In genomic region chr2:227414846-227415245, GRCh38 we compare ENCODE assay signal across 15 cellular contexts. TPM values are rescaled to one million over a fixed set of nuclear protein-coding genes. Genes with fewer than 3 reads are reported as not detected.
A peak's percentile ranks its signal among the peaks of the same experiment; 100 is the strongest.
DNase-seq lines count a peak whose midpoint lies in the region; ATAC-seq, FAIRE-seq and TF ChIP-seq lines count a peak whose summit lies in the region.
"Had no signal": no experiment of that assay in that cellular context is flagged by ENCODE, and none has a peak within 500 bp of the region (broad histone marks: within the 10 kb centered on the region; RNA-seq: fewer than 3 reads in every experiment).

No MANE protein-coding gene starts in this region.

- DNase-seq in AG09309 (ENCODE audit: low read depth) (peak; percentile 51), astrocyte (ENCODE audit: low read depth) (peak; percentile 76), keratinocyte (ENCODE audit: low read depth, low spot score) (no peak), NCI-H2227 (lab: John Stamatoyannopoulos, UW; ENCODE audit: unreplicated experiment) (no peak), posterior vena cava (ENCODE audit: low spot score) (no peak)
- DNase-seq: activated CD8-positive, alpha-beta memory T cell treated with anti-CD3 and anti-CD28 coated beads, Interleukin-2, amount 50 U/mL, for 4 hours; Caco-2; hippocampal formation had no signal

- H3K27me3 Mint-ChIP-seq in astrocyte (ENCODE audit: low read depth, unreplicated experiment) = no peaks in the 10 kb centered on the region
- H3K27me3 Mint-ChIP-seq: central memory CD8-positive, alpha-beta T cell had no signal

- H3K9me3 ChIP-seq in astrocyte (ENCODE audit: insufficient read depth, low read depth, low read length) (no peaks in the 10 kb centered on the region), keratinocyte (ENCODE audit: control insufficient read depth, low read depth, low read length) (no peaks in the 10 kb centered on the region)
- H3K9me3 ChIP-seq: Caco-2 had no signal

- no peaks in the 10 kb centered on the region for H3K9me1 ChIP-seq in keratinocyte (ENCODE audit: control insufficient read depth, extremely low read depth, insufficient read depth, low read length)

- peaks cover 35% of the 10 kb centered on the region for H3K4me1 Mint-ChIP-seq in astrocyte (ENCODE audit: low read depth, unreplicated experiment)
- H3K4me1 Mint-ChIP-seq: central memory CD8-positive, alpha-beta T cell had no signal

- H3K36me3 Mint-ChIP-seq in astrocyte (ENCODE audit: low read depth, unreplicated experiment) = no peaks in the 10 kb centered on the region

- 0 out of 2 replicates have a peak overlapping the region, but pooled peaks have one; percentile 2 for H2AFZ ChIP-seq in KMS-11 (ENCODE audit: low read depth)
- peak overlapping the region; percentile 3 for H2AFZ ChIP-seq in astrocyte (ENCODE audit: low read depth, low read length)
- peak overlapping the region; percentile 5 for H2AFZ ChIP-seq in keratinocyte (ENCODE audit: control insufficient read depth, low read length)

- H3K4me2 ChIP-seq in KMS-11 (peak overlapping the region; percentile 51; the same call in 1 of the 2 replicates), astrocyte (ENCODE audit: low read length) (no peak overlapping the region), keratinocyte (ENCODE audit: control insufficient read depth, extremely low read depth, insufficient read depth, low read depth, low read length) (peak overlapping the region; percentile 20)

- H3K36me3 ChIP-seq in KMS-11 (ENCODE audit: insufficient read depth) (no peaks in the 10 kb centered on the region), astrocyte (ENCODE audit: insufficient read depth, low read length) (no peaks in the 10 kb centered on the region), keratinocyte (ENCODE audit: control insufficient read depth in 2 of 2, extremely low read depth in 1 of 2, insufficient read depth in 2 of 2, low read length in 2 of 2) (no peaks in the 10 kb centered on the region)

- no peak for TF ChIP-seq CTCF in AG09309 (IDR thresholded peaks at IDR 0.05; ENCODE audit: control insufficient read depth, insufficient read depth, low read depth, low read length, missing control alignments)
- no peak for TF ChIP-seq CTCF in KMS-11 (conservative IDR thresholded peaks at IDR 0.05; ENCODE audit: low read depth, low read length)
- TF ChIP-seq CTCF in astrocyte (IDR thresholded peaks at IDR 0.05; ENCODE audit: insufficient read depth, low read depth, low read length) = no peak
- TF ChIP-seq CTCF in keratinocyte (optimal IDR thresholded peaks at IDR 0.05 in 1 of 3, IDR thresholded peaks at IDR 0.05 in 1 of 3, conservative IDR thresholded peaks at IDR 0.05 in 1 of 3; ENCODE audit: extremely low read depth in 1 of 3, insufficient read depth in 2 of 3, low read length in 3 of 3) = no peak

- dilution Hi-C loops in keratinocyte (cut with MboI; ENCODE audit: extremely low pct_ligation_motif_present, low sequenced_read_pairs) = no loop called here

- H3K4me3 ChIP-seq in AG09309 (ENCODE audit: control insufficient read depth, low read depth, low read length) = no peak overlapping the region
- no peak overlapping the region for H3K4me3 ChIP-seq in KMS-11 (IDR thresholded peaks at IDR 0.05; ENCODE audit: insufficient read depth, low read depth, low read length)
- H3K4me3 ChIP-seq in astrocyte (ENCODE audit: insufficient read depth, low read depth, low read length) = no peak overlapping the region
- H3K4me3 ChIP-seq in keratinocyte (ENCODE audit: control insufficient read depth in 2 of 3, extremely low read depth in 1 of 3, insufficient read depth in 2 of 3, low read depth in 1 of 3, low read length in 3 of 3) = no peak overlapping the region

- H3K4me3 Mint-ChIP-seq in astrocyte (ENCODE audit: unreplicated experiment) = peak overlapping the region; percentile 54
- H3K4me3 Mint-ChIP-seq: central memory CD8-positive, alpha-beta T cell had no signal

- no peak for FAIRE-seq in astrocyte (lab: Jason Lieb, UNC)
- peak; percentile 89 for FAIRE-seq in keratinocyte (lab: Jason Lieb, UNC)

- no peak overlapping the region for H3K27ac Mint-ChIP-seq in astrocyte (ENCODE audit: unreplicated experiment)

- H3K79me2 ChIP-seq in KMS-11 (ENCODE audit: insufficient read depth, low read depth) (no peaks in the 10 kb centered on the region), astrocyte (ENCODE audit: insufficient read depth, low read length) (no peaks in the 10 kb centered on the region), keratinocyte (ENCODE audit: control insufficient read depth, insufficient read depth, low read length) (no peaks in the 10 kb centered on the region)

- intact Hi-C loops in posterior vena cava (cut with DNase I) = no loop called here

- H3K9ac ChIP-seq in KMS-11 (no peak overlapping the region), astrocyte (ENCODE audit: low read length) (no peak overlapping the region), keratinocyte (ENCODE audit: control insufficient read depth, extremely low read depth, insufficient read depth, low read length) (peak overlapping the region; percentile 4)

- ATAC-seq in HG03175 (IDR thresholded peaks at IDR 0.05; ENCODE audit: unreplicated experiment) = no peak
- no peak for ATAC-seq in GM21619 (IDR thresholded peaks at IDR 0.05; ENCODE audit: unreplicated experiment)

- H3K27me3 ChIP-seq in KMS-11 (ENCODE audit: insufficient read depth, low read depth) (no peaks in the 10 kb centered on the region), astrocyte (ENCODE audit: insufficient read depth, low read length) (no peaks in the 10 kb centered on the region), keratinocyte (ENCODE audit: control insufficient read depth, extremely low read depth, insufficient read depth, low read length) (no peaks in the 10 kb centered on the region)

- H3K9me3 Mint-ChIP-seq in astrocyte (ENCODE audit: unreplicated experiment) = no peaks in the 10 kb centered on the region
- H3K9me3 Mint-ChIP-seq: central memory CD8-positive, alpha-beta T cell had no signal

- peaks cover 69% of the 10 kb centered on the region for H3K4me1 ChIP-seq in KMS-11 (ENCODE audit: low read depth, poor library complexity, severe bottlenecking)
- H3K4me1 ChIP-seq in astrocyte (ENCODE audit: insufficient read depth, low read length) = peaks cover 24% of the 10 kb centered on the region
- peaks cover 44% of the 10 kb centered on the region for H3K4me1 ChIP-seq in keratinocyte (ENCODE audit: control insufficient read depth, extremely low read depth, insufficient read depth, low read length)
- H3K4me1 ChIP-seq: Caco-2 had no signal

- H3K27ac ChIP-seq in KMS-11 (peak overlapping the region; percentile 70), astrocyte (ENCODE audit: low read depth, low read length) (no peak overlapping the region), keratinocyte (ENCODE audit: control insufficient read depth, insufficient read depth, low read length) (peak overlapping the region; percentile 42)

- H4K20me1 ChIP-seq in KMS-11 (ENCODE audit: insufficient read depth) (no peaks in the 10 kb centered on the region), astrocyte (ENCODE audit: insufficient read depth, low read length) (no peaks in the 10 kb centered on the region), keratinocyte (ENCODE audit: control insufficient read depth, extremely low read depth, insufficient read depth, low read length) (no peaks in the 10 kb centered on the region)

RNA-seq across cellular contexts. Expression of gene SCYGR1, which starts 27.1 kb away (rescaled TPM):
- total RNA-seq in astrocyte (not detected in 2 replicates), posterior vena cava (not detected)
- polyA plus RNA-seq in keratinocyte = not detected in 3 replicates
- not detected for polyA plus RNA-seq in keratinocyte (2011; ENCODE audit: low read depth)
- polyA plus RNA-seq in keratinocyte (2011; cell fraction: cytosol; rRNA removed) = not detected in 2 replicates
- polyA plus RNA-seq in keratinocyte (2011; cell fraction: nucleus; rRNA removed) = not detected in 2 replicates
- polyA plus RNA-seq in keratinocyte (2012; ENCODE audit: low replicate concordance) = not detected in 2 replicates
- not detected in 3 replicates for polyA minus RNA-seq in keratinocyte
- polyA minus RNA-seq in keratinocyte (2011; cell fraction: cytosol; rRNA and poly(A)+ RNA removed) = not detected
- not detected in 2 replicates for polyA minus RNA-seq in keratinocyte (2011; cell fraction: nucleus; rRNA and poly(A)+ RNA removed)
- total RNA-seq: Caco-2; mucosa of gallbladder; subcutaneous adipose tissue; T-helper 1 cell treated with Interleukin-12 subunit alpha and Interleukin-12 subunit beta and Interleukin-4 antibody, amounts not matched to agents 30 ng/mL and 1 ng/mL, for 36 hours had no signal

RNA-seq across cellular contexts. Expression of gene TM4SF20, which starts 35.7 kb away (rescaled TPM):
- total RNA-seq in astrocyte (not detected in 2 replicates), posterior vena cava (under 1 TPM in 1 of 2 donors, not detected in 1; 0.10 TPM)
- not detected in 3 replicates for polyA plus RNA-seq in keratinocyte
- not detected for polyA plus RNA-seq in keratinocyte (2011; ENCODE audit: low read depth)
- polyA plus RNA-seq in keratinocyte (2011; cell fraction: cytosol; rRNA removed) = not detected in 2 replicates
- polyA plus RNA-seq in keratinocyte (2011; cell fraction: nucleus; rRNA removed) = not detected in 2 replicates
- not detected in 2 replicates for polyA plus RNA-seq in keratinocyte (2012; ENCODE audit: low replicate concordance)
- polyA minus RNA-seq in keratinocyte = not detected in 3 replicates
- polyA minus RNA-seq in keratinocyte (2011; cell fraction: cytosol; rRNA and poly(A)+ RNA removed) = not detected
- not detected in 2 replicates for polyA minus RNA-seq in keratinocyte (2011; cell fraction: nucleus; rRNA and poly(A)+ RNA removed)
- total RNA-seq: mucosa of gallbladder; T-helper 1 cell treated with Interleukin-12 subunit alpha and Interleukin-12 subunit beta and Interleukin-4 antibody, amounts not matched to agents 30 ng/mL and 1 ng/mL, for 36 hours had no signal

RNA-seq across cellular contexts. Expression of gene AGFG1, which starts 57.1 kb away (rescaled TPM):
- total RNA-seq in astrocyte (84.1 and 87.9 TPM in 2 replicates), posterior vena cava (10 to 100 TPM; 82.8 to 85.5 TPM)
- polyA plus RNA-seq in keratinocyte = 111 to 125 TPM (median 111 TPM) in 3 replicates
- 34.8 TPM for polyA plus RNA-seq in keratinocyte (2011; ENCODE audit: low read depth)
- 77.3 and 156 TPM in 2 replicates for polyA plus RNA-seq in keratinocyte (2011; cell fraction: cytosol; rRNA removed)
- 67.4 and 76.8 TPM in 2 replicates for polyA plus RNA-seq in keratinocyte (2011; cell fraction: nucleus; rRNA removed)
- polyA plus RNA-seq in keratinocyte (2012; ENCODE audit: low replicate concordance) = 63.9 and 75.2 TPM in 2 replicates
- polyA minus RNA-seq in keratinocyte = 170 to 251 TPM (median 221 TPM) in 3 replicates
- polyA minus RNA-seq in keratinocyte (2011; cell fraction: cytosol; rRNA and poly(A)+ RNA removed) = 108 TPM
- 60.2 and 123 TPM in 2 replicates for polyA minus RNA-seq in keratinocyte (2011; cell fraction: nucleus; rRNA and poly(A)+ RNA removed)

Comparison
In these comparisons a context has a peak if more than half of its experiments do, and no peak if none do; other contexts are left out.
1. DNase-seq: peak in AG09309 (single experiment) and astrocyte (single experiment); none in keratinocyte (single experiment), NCI-H2227 (single experiment) and posterior vena cava (single experiment).
2. Peak in every context shown above with its lines, with median percentiles within 50 percentile points of each other: H2AFZ ChIP-seq.